Comparison of ENCODE assay signal across 8 cellular contexts in the genomic region with DNA sequence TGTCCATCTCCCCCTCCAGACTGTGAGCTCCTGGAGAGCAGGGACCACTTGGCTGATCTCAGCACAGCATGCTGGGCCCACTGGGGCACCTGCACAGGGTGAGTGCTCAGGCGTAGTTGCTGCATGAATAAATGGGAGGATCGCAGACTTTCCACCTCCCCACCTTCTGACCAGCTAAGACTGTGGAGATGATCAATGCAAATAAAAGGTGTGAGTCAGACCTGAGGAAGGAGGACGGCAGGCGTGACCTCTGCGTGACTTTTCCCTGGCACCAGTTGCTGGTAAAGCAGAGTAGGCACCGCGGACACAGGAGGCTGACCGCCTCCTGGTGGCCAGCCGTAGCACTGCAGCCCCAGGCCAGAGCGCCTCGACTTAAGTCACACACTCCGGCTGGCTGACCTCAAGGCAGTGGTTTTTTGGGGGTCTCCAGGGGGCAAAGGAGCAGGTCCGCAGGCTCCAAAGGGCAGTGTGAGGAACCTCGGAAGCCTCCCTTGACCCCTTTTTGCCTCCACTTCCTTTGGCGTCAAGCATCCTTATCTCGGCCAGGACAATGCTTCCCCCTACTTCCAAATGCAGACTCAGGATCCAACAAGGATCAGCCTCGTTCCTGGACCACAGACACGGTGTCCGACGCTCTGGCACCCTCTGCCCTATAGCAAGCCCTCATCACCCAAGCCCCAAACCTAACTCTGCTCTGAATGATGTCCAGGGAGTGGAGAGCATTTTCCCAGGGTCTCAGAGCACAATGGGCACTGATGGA. TPM values are rescaled to one million over a fixed set of nuclear protein-coding genes. Genes with fewer than 3 reads are reported as not detected.
DNase-seq lines count a peak whose midpoint lies in the region; ATAC-seq and TF ChIP-seq lines count a peak whose summit lies in the region.

No MANE protein-coding gene starts in this region.

- H3K36me3 Mint-ChIP-seq in activated CD4-positive, alpha-beta T cell treated with anti-CD3 and anti-CD28 coated beads, Interleukin-2, amount 10 ng/mL, durations not matched to agents 24 days and 14 days (ENCODE audit: low read depth), result no peaks in the 10 kb centered on the region
- peaks cover 5% of the 10 kb centered on the region for H3K36me3 Mint-ChIP-seq in memory B cell

- peaks cover 21% of the 10 kb centered on the region for H3K4me1 Mint-ChIP-seq in activated CD4-positive, alpha-beta T cell treated with anti-CD3 and anti-CD28 coated beads, Interleukin-2, amount 10 ng/mL, durations not matched to agents 24 days and 14 days
- H3K4me1 Mint-ChIP-seq in memory B cell, result no peaks in the 10 kb centered on the region

- no peak overlapping the region for H3K27ac ChIP-seq in dorsolateral prefrontal cortex

- H3K27me3 ChIP-seq in dorsolateral prefrontal cortex, result no peaks in the 10 kb centered on the region

- peak; percentile 40 to 94 (median 82) for TF ChIP-seq CTCF in dorsolateral prefrontal cortex (IDR thresholded peaks at IDR 0.05 in 54 of 56, conservative IDR thresholded peaks at IDR 0.05 in 2 of 56; ENCODE audit: low read depth in 1 of 56, partially characterized antibody in 56 of 56)

- H3K4me3 ChIP-seq in dorsolateral prefrontal cortex, result no peak overlapping the region

- H3K4me3 Mint-ChIP-seq in activated CD4-positive, alpha-beta T cell treated with anti-CD3 and anti-CD28 coated beads, Interleukin-2, amount 10 ng/mL, durations not matched to agents 24 days and 14 days, result no peak overlapping the region
- no peak overlapping the region for H3K4me3 Mint-ChIP-seq in memory B cell

- H3K27ac Mint-ChIP-seq in activated CD4-positive, alpha-beta T cell treated with anti-CD3 and anti-CD28 coated beads, Interleukin-2, amount 10 ng/mL, durations not matched to agents 24 days and 14 days, result no peak overlapping the region
- H3K27ac Mint-ChIP-seq in memory B cell, result no peak overlapping the region

- H3K9me3 Mint-ChIP-seq in activated CD4-positive, alpha-beta T cell treated with anti-CD3 and anti-CD28 coated beads, Interleukin-2, amount 10 ng/mL, durations not matched to agents 24 days and 14 days, result peaks cover 9% of the 10 kb centered on the region
- peaks cover 5% of the 10 kb centered on the region for H3K9me3 Mint-ChIP-seq in memory B cell

- DNase-seq in AML-193 (lab: John Stamatoyannopoulos, UW) (peak; percentile 9 to 36), NCI-H2029 (lab: John Stamatoyannopoulos, UW) (peak; percentile 19), dorsolateral prefrontal cortex (peak in 6 of 10 donors; percentile 45 to 64 (median 52)), memory B cell (ENCODE audit: low spot score in 2 of 2) (peak; percentile 68 to 82)
- DNase-seq in activated CD4-positive, alpha-beta T cell treated with anti-CD3 and anti-CD28 coated beads, Interleukin-2, amount 10 ng/mL, durations not matched to agents 24 days and 14 days, result peak; percentile 91
- peak; percentile 49 to 68 for DNase-seq in stimulated activated CD8-positive, alpha-beta memory T cell treated with anti-CD3 and anti-CD28 coated beads, Interleukin-2, amount 100 ng/mL, for 48 hours (ENCODE audit: low read depth in 2 of 2)

- intact Hi-C loops in activated CD4-positive, alpha-beta T cell treated with anti-CD3 and anti-CD28 coated beads, Interleukin-2, amount 10 ng/mL, durations not matched to agents 24 days and 14 days (cut with micrococcal nuclease), result loop anchor here (1.0 to 10.0 kb wide), 2 partner anchors 164 to 542 kb away; no protein-coding TSS in a partner anchor
- intact Hi-C loops in dorsolateral prefrontal cortex (cut with DNase I), result loop anchor here in 1 of 2 donors (5.0 kb wide), 1 partner anchor 547 kb away; the partner anchor contains the start of gene ZNF782

- peaks cover 37% of the 10 kb centered on the region for H3K27me3 Mint-ChIP-seq in activated CD4-positive, alpha-beta T cell treated with anti-CD3 and anti-CD28 coated beads, Interleukin-2, amount 10 ng/mL, durations not matched to agents 24 days and 14 days
- H3K27me3 Mint-ChIP-seq in memory B cell, result peaks cover 7% of the 10 kb centered on the region

- peak; percentile 55 for ATAC-seq in GM21360 (IDR thresholded peaks at IDR 0.05; ENCODE audit: unreplicated experiment)
- ATAC-seq in memory B cell (ENCODE audit: low read depth), result peak; percentile 81
- ATAC-seq in GM18517 (IDR thresholded peaks at IDR 0.05; ENCODE audit: unreplicated experiment), result no peak

RNA-seq across cellular contexts. Expression of gene TDRD7, which starts 12.7 kb away (rescaled TPM):
- 5.5 and 6.3 TPM in 2 replicates for total RNA-seq in activated CD4-positive, alpha-beta T cell treated with anti-CD3 and anti-CD28 coated beads, Interleukin-2, amount 10 ng/mL, durations not matched to agents 24 days and 14 days
- total RNA-seq in dorsolateral prefrontal cortex, result 10 to 100 TPM; 15.6 to 26.5 (median 20.8) TPM

Comparison
In these comparisons a context has a peak if more than half of its experiments do, and no peak if none do; other contexts are left out.
1. DNase-seq: peak in every context shown above with its lines; median percentile 91 in activated CD4-positive, alpha-beta T cell treated with anti-CD3 and anti-CD28 coated beads, Interleukin-2, amount 10 ng/mL, durations not matched to agents 24 days and 14 days; 75 in memory B cell; 58 in stimulated activated CD8-positive, alpha-beta memory T cell treated with anti-CD3 and anti-CD28 coated beads, Interleukin-2, amount 100 ng/mL, for 48 hours; 52 in dorsolateral prefrontal cortex; 22 in AML-193; 19 in NCI-H2029.